In the genomic region with DNA sequence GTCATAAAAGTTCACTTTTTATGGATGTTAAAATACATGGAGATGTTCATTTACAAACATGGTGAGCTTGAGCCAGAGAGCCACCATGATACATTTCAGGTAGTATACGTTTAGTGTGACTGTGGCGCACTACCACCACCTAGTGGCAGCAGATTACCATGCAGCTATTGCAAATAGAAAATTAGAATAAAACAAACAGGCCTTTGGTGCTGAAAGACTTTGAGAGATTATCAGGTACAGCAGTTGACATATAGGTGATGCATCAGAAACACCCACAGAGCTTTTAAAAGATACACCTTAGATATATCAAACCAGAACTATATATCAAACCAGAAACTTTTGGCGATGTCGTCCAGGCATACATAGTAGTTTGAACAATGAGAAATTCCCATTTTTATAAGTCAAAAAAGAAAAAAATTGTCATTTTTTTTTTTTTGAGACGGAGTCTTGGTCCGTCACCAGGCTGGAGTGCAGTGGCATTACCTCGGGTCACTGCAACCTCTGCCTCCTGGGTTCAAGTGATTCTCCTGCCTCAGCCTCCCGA, we compare ENCODE assay signal across 8 cellular contexts. TPM values are rescaled to one million over a fixed set of nuclear protein-coding genes. Genes with fewer than 3 reads are reported as not detected.
DNase-seq lines count a peak whose midpoint lies in the region; ATAC-seq and TF ChIP-seq lines count a peak whose summit lies in the region.

No MANE protein-coding gene starts in this region.

- intact Hi-C loops in activated CD4-positive, alpha-beta memory T cell treated with anti-CD3 and anti-CD28 coated beads for 36 hours (cut with micrococcal nuclease) = loop anchor here (1.0 to 5.0 kb wide), 6 partner anchors 13 to 162 kb away; a partner anchor contains a TSS

- no peak overlapping the region for H3K27ac ChIP-seq in effector memory CD4-positive, alpha-beta T cell (ENCODE audit: insufficient read depth, low read length, poor library complexity, severe bottlenecking)

- no peaks in the 10 kb centered on the region for H3K27me3 ChIP-seq in effector memory CD4-positive, alpha-beta T cell (replicated peaks; ENCODE audit: control insufficient read depth, insufficient read depth, low read length, poor library complexity, severe bottlenecking)

- H3K4me1 Mint-ChIP-seq in activated CD4-positive, alpha-beta memory T cell treated with anti-CD3 and anti-CD28 coated beads for 36 hours (ENCODE audit: low read depth) = peaks cover 60% of the 10 kb centered on the region
- H3K4me1 Mint-ChIP-seq in mesothelial cell of epicardium = peaks cover 21% of the 10 kb centered on the region

- no peak overlapping the region for H3K4me3 ChIP-seq in effector memory CD4-positive, alpha-beta T cell (ENCODE audit: insufficient read depth, low read depth, low read length, poor library complexity, severe bottlenecking)

- no peaks in the 10 kb centered on the region for H3K4me1 ChIP-seq in effector memory CD4-positive, alpha-beta T cell (ENCODE audit: control insufficient read depth, insufficient read depth, low read length, poor library complexity, severe bottlenecking)

- peak; percentile 55 for DNase-seq in G401 (ENCODE audit: low spot score)
- DNase-seq in NCI-H748 (lab: John Stamatoyannopoulos, UW; ENCODE audit: unreplicated experiment) = peak; percentile 49
- peak; percentile 88 for DNase-seq in activated CD4-positive, alpha-beta memory T cell treated with anti-CD3 and anti-CD28 coated beads for 36 hours
- peak; percentile 52 to 69 (median 58) for DNase-seq in effector memory CD4-positive, alpha-beta T cell
- peak; percentile 44 to 80 for DNase-seq in mesothelial cell of epicardium (ENCODE audit: low spot score in 2 of 2, unreplicated experiment in 2 of 2)
- peak; percentile 55 to 67 for DNase-seq in stimulated activated CD8-positive, alpha-beta memory T cell treated with anti-CD3 and anti-CD28 coated beads, Interleukin-7, amount 100 ng/mL, for 1 hour (ENCODE audit: low read depth in 2 of 2)

- peaks cover 35% of the 10 kb centered on the region for H3K36me3 Mint-ChIP-seq in activated CD4-positive, alpha-beta memory T cell treated with anti-CD3 and anti-CD28 coated beads for 36 hours
- peaks cover 2% of the 10 kb centered on the region for H3K36me3 Mint-ChIP-seq in mesothelial cell of epicardium

- CTCF ChIA-PET in activated CD4-positive, alpha-beta memory T cell treated with anti-CD3 and anti-CD28 coated beads for 36 hours (lab: Charles Lee) = interaction anchor here (0.7 to 7.4 kb wide), 57 partner anchors 8 to 1313 kb away, joined by 3 to 196 read pairs (median 5); no protein-coding TSS in a partner anchor

- no peaks in the 10 kb centered on the region for H3K9me3 ChIP-seq in effector memory CD4-positive, alpha-beta T cell (ENCODE audit: control insufficient read depth, low read length)

- H3K4me3 Mint-ChIP-seq in activated CD4-positive, alpha-beta memory T cell treated with anti-CD3 and anti-CD28 coated beads for 36 hours = peak overlapping the region; percentile 20
- no peak overlapping the region for H3K4me3 Mint-ChIP-seq in mesothelial cell of epicardium

- ATAC-seq in HG03108 (IDR thresholded peaks at IDR 0.05; ENCODE audit: unreplicated experiment) (peak; percentile 59), HG03457 (IDR thresholded peaks at IDR 0.05; ENCODE audit: unreplicated experiment) (no peak)

- peak; percentile 85 for TF ChIP-seq CTCF in mesothelial cell of epicardium (IDR thresholded peaks at IDR 0.05; ENCODE audit: unreplicated experiment)

- POLR2A ChIA-PET in activated CD4-positive, alpha-beta memory T cell treated with anti-CD3 and anti-CD28 coated beads for 36 hours (lab: Charles Lee) = interaction anchor here (0.6 to 3.0 kb wide), 13 partner anchors 9 to 833 kb away, joined by 3 to 21 read pairs (median 5); a partner anchor contains a TSS

- peaks cover 36% of the 10 kb centered on the region for H3K36me3 ChIP-seq in effector memory CD4-positive, alpha-beta T cell (ENCODE audit: control insufficient read depth, insufficient read depth, low read length)

- no peaks in the 10 kb centered on the region for H3K27me3 Mint-ChIP-seq in activated CD4-positive, alpha-beta memory T cell treated with anti-CD3 and anti-CD28 coated beads for 36 hours
- H3K27me3 Mint-ChIP-seq in mesothelial cell of epicardium (ENCODE audit: low read depth) = no peaks in the 10 kb centered on the region

- in situ Hi-C loops in G401 (cut with HindIII; ENCODE audit: low sequenced_read_pairs) = no loop called here

- no peaks in the 10 kb centered on the region for H3K9me3 Mint-ChIP-seq in activated CD4-positive, alpha-beta memory T cell treated with anti-CD3 and anti-CD28 coated beads for 36 hours
- no peaks in the 10 kb centered on the region for H3K9me3 Mint-ChIP-seq in mesothelial cell of epicardium

- H3K27ac Mint-ChIP-seq in activated CD4-positive, alpha-beta memory T cell treated with anti-CD3 and anti-CD28 coated beads for 36 hours = peak overlapping the region; percentile 56
- H3K27ac Mint-ChIP-seq in mesothelial cell of epicardium = no peak overlapping the region

RNA-seq across cellular contexts. Expression of a gene that starts 42.0 kb away (rescaled TPM):
- 13.3 and 16.6 TPM in 2 replicates for total RNA-seq in G401 (2014; rRNA removed; shearing (Covaris generic))
- 10 to 100 TPM; 66.0 to 71.3 TPM for total RNA-seq in activated CD4-positive, alpha-beta memory T cell treated with anti-CD3 and anti-CD28 coated beads for 36 hours
- total RNA-seq in mesothelial cell of epicardium = 67.2 to 72.4 TPM (median 67.2 TPM) in 3 replicates
